2 cellular contexts compared by ENCODE assay signal in genomic region chr7:105408791-105409410, GRCh38.
TF ChIP-seq lines count a peak whose summit lies in the region.

No MANE protein-coding gene starts in this region.

TF ChIP-seq in IMR-90, 13 proteins besides CTCF, POLR2A, EP300 and RAD21:
- TF ChIP-seq ELK1 (IDR thresholded peaks at IDR 0.05; ENCODE audit: borderline replicate concordance, low read depth, low read length): no peak
- no peak for TF ChIP-seq MAZ (IDR thresholded peaks at IDR 0.05; ENCODE audit: borderline replicate concordance, low read depth, low read length)
- no peak for TF ChIP-seq USF2 (IDR thresholded peaks at IDR 0.05; ENCODE audit: low read depth, low read length)
- TF ChIP-seq CHD1 (IDR thresholded peaks at IDR 0.05; ENCODE audit: low read depth, low read length): no peak
- TF ChIP-seq NFE2L2 (IDR thresholded peaks at IDR 0.05; ENCODE audit: low read depth, low read length): no peak
- no peak for TF ChIP-seq MXI1 (IDR thresholded peaks at IDR 0.05; ENCODE audit: borderline replicate concordance, low read depth, low read length)
- no peak for TF ChIP-seq MAFK (IDR thresholded peaks at IDR 0.05; ENCODE audit: low read depth, low read length)
TF ChIP-seq in IMR-90: peak in this region for 0.

TF ChIP-seq in K562, 482 proteins besides CTCF, POLR2A, EP300 and RAD21:
- 0 out of 2 replicates have a peak, but pooled peaks have one; percentile 4 for TF ChIP-seq SPI1 (IDR thresholded peaks at IDR 0.05; ENCODE audit: borderline replicate concordance, low read depth, low read length)
- TF ChIP-seq SAFB2 (IDR thresholded peaks at IDR 0.05; ENCODE audit: borderline replicate concordance, low read depth, low read length, severe bottlenecking): no peak
